11 cellular contexts compared by ENCODE assay signal in the genomic region with DNA sequence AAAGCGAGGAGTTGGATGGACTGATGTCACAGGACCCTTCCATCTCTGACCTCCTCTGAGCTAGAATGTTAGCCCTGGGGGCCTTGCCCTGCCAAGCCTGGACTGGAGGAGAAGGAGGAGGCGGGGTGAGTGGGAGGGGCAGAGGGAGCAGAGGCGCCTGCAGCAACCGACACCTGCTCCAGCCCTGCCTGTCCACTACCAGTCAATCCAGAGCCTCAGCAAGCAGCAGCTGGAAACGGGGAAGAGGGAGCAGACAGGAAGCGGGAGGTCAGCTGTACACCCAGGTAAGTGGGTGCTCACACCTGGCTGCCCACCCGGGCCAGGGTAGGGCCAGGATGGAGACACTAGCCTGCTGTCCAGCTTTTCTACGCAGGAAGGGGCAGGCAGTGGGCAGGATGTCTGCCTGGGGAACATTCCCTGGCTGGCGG. TPM values are rescaled to one million over a fixed set of nuclear protein-coding genes. Genes with fewer than 3 reads are reported as not detected.
DNase-seq lines count a peak whose midpoint lies in the region; ATAC-seq and TF ChIP-seq lines count a peak whose summit lies in the region.
"Had no signal": no experiment of that assay in that cellular context is flagged by ENCODE, and none has a peak within 500 bp of the region (broad histone marks: within the 10 kb centered on the region; RNA-seq: fewer than 3 reads in every experiment).

A gene (plus strand): TSS at position 201 of the 428 bp plus-strand sequence. CDS start 2,470 bp downstream, outside the sequence.

- DNase-seq in G401 (ENCODE audit: low spot score) (peak; percentile 54), NCI-H2196 (lab: John Stamatoyannopoulos, UW; ENCODE audit: unreplicated experiment) (peak; percentile 69), epithelial cell of esophagus (ENCODE audit: low read depth) (peak; percentile 22), renal cortical epithelial cell (ENCODE audit: low read depth) (no peak), UCSD-AML1 (lab: John Stamatoyannopoulos, UW; ENCODE audit: unreplicated experiment) (no peak)
- DNase-seq: activated naive CD8-positive, alpha-beta T cell treated with anti-CD3 and anti-CD28 coated beads, Interleukin-2, amount 50 U/mL, for 24 hours; cortex of kidney; NCI-H226 had no signal

- TF ChIP-seq CTCF in epithelial cell of esophagus (IDR thresholded peaks at IDR 0.05; ENCODE audit: insufficient read depth, low read depth, low read length, missing control alignments): no peak

- H3K4me3 ChIP-seq in epithelial cell of esophagus (ENCODE audit: low read length): no peak within 1 kb of the TSS

- ATAC-seq in GM18870 (IDR thresholded peaks at IDR 0.05; ENCODE audit: unreplicated experiment) (no peak), HG03469 (IDR thresholded peaks at IDR 0.05; ENCODE audit: unreplicated experiment) (no peak)
- ATAC-seq: activated naive CD8-positive, alpha-beta T cell treated with anti-CD3 and anti-CD28 coated beads, Interleukin-2, amount 50 U/mL, for 24 hours had no signal

- in situ Hi-C loops in G401 (cut with HindIII; ENCODE audit: low sequenced_read_pairs): no loop called here

RNA-seq across cellular contexts. Expression of the gene that starts here (rescaled TPM):
- 29.1 and 47.0 TPM in 2 replicates for total RNA-seq in G401 (2014; rRNA removed; shearing (Covaris generic))
- under 0.01 and 12.1 TPM in 2 replicates for total RNA-seq in renal cortical epithelial cell
- total RNA-seq: lung microvascular endothelial cell had no signal

Comparison
In these comparisons a context has a peak if more than half of its experiments do, and no peak if none do; other contexts are left out.
1. DNase-seq: peak in G401 (single experiment), NCI-H2196 (single experiment) and epithelial cell of esophagus (single experiment); none in renal cortical epithelial cell (single experiment) and UCSD-AML1 (single experiment).